Comparison of ENCODE assay signal across 9 cellular contexts in the genomic region with DNA sequence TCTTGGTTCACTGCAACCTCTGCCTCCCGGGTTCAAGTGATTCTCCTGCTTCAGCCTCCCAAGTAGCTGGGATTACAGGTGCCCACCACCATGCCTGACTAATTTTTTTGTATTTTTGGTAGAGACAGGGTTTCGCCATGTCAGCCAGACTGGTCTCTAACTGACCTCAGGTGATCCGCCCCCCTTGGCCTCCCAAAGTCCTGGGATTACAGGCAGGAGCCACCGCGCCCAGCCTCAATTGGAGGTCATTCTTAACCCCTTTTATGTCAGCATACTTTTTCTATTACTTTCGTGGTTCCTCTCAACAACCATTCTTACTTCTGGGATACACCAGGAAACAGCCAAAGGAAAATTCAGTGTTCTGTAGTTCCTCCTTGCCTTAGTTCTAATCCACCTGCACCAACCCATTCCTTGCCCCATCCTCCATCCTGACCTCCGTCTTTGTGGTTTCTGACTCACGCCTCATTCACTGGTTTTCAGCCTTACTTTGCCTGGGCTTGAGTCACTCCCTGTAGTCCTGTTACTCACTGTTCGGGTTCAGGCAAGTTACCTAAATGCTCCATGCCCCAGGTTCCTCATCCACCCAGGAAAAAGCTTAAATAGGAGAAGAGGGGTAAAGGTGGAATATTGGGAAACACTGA. TPM values are rescaled to one million over a fixed set of nuclear protein-coding genes. Genes with fewer than 3 reads are reported as not detected.
A peak's percentile ranks its signal among the peaks of the same experiment; 100 is the strongest.
DNase-seq lines count a peak whose midpoint lies in the region; FAIRE-seq and TF ChIP-seq lines count a peak whose summit lies in the region.
"Had no signal": no experiment of that assay in that cellular context is flagged by ENCODE, and none has a peak within 500 bp of the region (broad histone marks: within the 10 kb centered on the region; RNA-seq: fewer than 3 reads in every experiment).

No MANE protein-coding gene starts in this region.

- H3K9me3 ChIP-seq in breast epithelium (no peaks in the 10 kb centered on the region), endothelial cell of umbilical vein (replicated peaks; ENCODE audit: control insufficient read depth, insufficient read depth, low read length) (no peaks in the 10 kb centered on the region), suprapubic skin (no peaks in the 10 kb centered on the region)

- POLR2A ChIA-PET in MCF 10A (lab: Yijun Ruan, JAX) (interaction anchor here (0.9 to 12.2 kb wide), 8 partner anchors 8 to 173 kb away, joined by 3 to 271 read pairs (median 8); a partner anchor contains a TSS), endothelial cell of umbilical vein (lab: Charles Lee) (no interaction called here)

- DNase-seq in MCF 10A (ENCODE audit: unreplicated experiment): peak; percentile 98
- no peak for DNase-seq in breast epithelium (ENCODE audit: low spot score in 2 of 2)
- peak; percentile 73 for DNase-seq in NB4 (ENCODE audit: low read depth)
- peak; percentile 70 for DNase-seq in endothelial cell of umbilical vein (ENCODE audit: low read depth, low spot score)
- no peak for DNase-seq in suprapubic skin (ENCODE audit: low spot score in 2 of 2)
- DNase-seq in NCI-H1417 (lab: John Stamatoyannopoulos, UW): no peak
- no peak for DNase-seq in activated CD8-positive, alpha-beta memory T cell treated with anti-CD3 and anti-CD28 coated beads for 24 hours
- no peak for DNase-seq in NCI-H2171 treated with DMSO at 0.1 percent for 48 hours (lab: John Stamatoyannopoulos, UW)
- DNase-seq: DMS79 treated with DMSO at 0.1 percent for 48 hours had no signal

- H3K27me3 Mint-ChIP-seq in MCF 10A (ENCODE audit: insufficient read depth, unreplicated experiment): no peaks in the 10 kb centered on the region

- H3K36me3 Mint-ChIP-seq in MCF 10A (ENCODE audit: insufficient read depth, unreplicated experiment): peaks cover 11% of the 10 kb centered on the region

- intact Hi-C loops in MCF 10A (cut with micrococcal nuclease): no loop called here
- intact Hi-C loops in breast epithelium (cut with DNase I; ENCODE audit: low total_unique reads): no loop called here
- intact Hi-C loops in endothelial cell of umbilical vein (cut with micrococcal nuclease): no loop called here

- H3K27me3 ChIP-seq in breast epithelium (no peaks in the 10 kb centered on the region), endothelial cell of umbilical vein (ENCODE audit: control insufficient read depth in 2 of 2, insufficient read depth in 2 of 2, low read length in 2 of 2) (no peaks in the 10 kb centered on the region), suprapubic skin (no peaks in the 10 kb centered on the region)

- peak overlapping the region; percentile 69 for H3K27ac Mint-ChIP-seq in MCF 10A (ENCODE audit: low read depth, unreplicated experiment)

- 81% methylated on average over 9 of the region's 9 CpGs for WGBS in suprapubic skin

- no peaks in the 10 kb centered on the region for H3K9me1 ChIP-seq in endothelial cell of umbilical vein (replicated peaks; ENCODE audit: control insufficient read depth, extremely low read depth, insufficient read depth, low read length)

- dilution Hi-C loops in endothelial cell of umbilical vein (cut with MboI; ENCODE audit: extremely low pct_ligation_motif_present, low sequenced_read_pairs): no loop called here

- no peak overlapping the region for H3K4me3 ChIP-seq in breast epithelium
- no peak overlapping the region for H3K4me3 ChIP-seq in NB4 (ENCODE audit: low read depth, low read length)
- no peak overlapping the region for H3K4me3 ChIP-seq in endothelial cell of umbilical vein (replicated peaks in 1 of 3; ENCODE audit: insufficient read depth in 1 of 3, low read depth in 1 of 3, low read length in 3 of 3)
- no peak overlapping the region for H3K4me3 ChIP-seq in suprapubic skin

- H3K9me3 Mint-ChIP-seq in MCF 10A (ENCODE audit: unreplicated experiment): no peaks in the 10 kb centered on the region

- H3K79me2 ChIP-seq in endothelial cell of umbilical vein (ENCODE audit: control insufficient read depth, insufficient read depth, low read length): no peaks in the 10 kb centered on the region

- H4K20me1 ChIP-seq in endothelial cell of umbilical vein (replicated peaks; ENCODE audit: control insufficient read depth, extremely low read depth, insufficient read depth, low read length): no peaks in the 10 kb centered on the region

- peak overlapping the region; percentile 6 for H3K4me3 Mint-ChIP-seq in MCF 10A (ENCODE audit: unreplicated experiment)

- no peak overlapping the region for H2AFZ ChIP-seq in endothelial cell of umbilical vein (ENCODE audit: low read depth, low read length)

- H3K4me1 Mint-ChIP-seq in MCF 10A (ENCODE audit: insufficient read depth, unreplicated experiment): peaks cover 24% of the 10 kb centered on the region

- no peak for TF ChIP-seq EP300 in suprapubic skin (IDR thresholded peaks at IDR 0.05)

- no peak overlapping the region for H3K27ac ChIP-seq in breast epithelium
- no peak overlapping the region for H3K27ac ChIP-seq in endothelial cell of umbilical vein (ENCODE audit: insufficient read depth, low read depth, low read length)
- peak overlapping the region; percentile 53 for H3K27ac ChIP-seq in suprapubic skin

- H3K36me3 ChIP-seq in breast epithelium (no peaks in the 10 kb centered on the region), endothelial cell of umbilical vein (ENCODE audit: control insufficient read depth in 2 of 2, extremely low read depth in 1 of 2, insufficient read depth in 2 of 2, low read length in 2 of 2) (no peaks in the 10 kb centered on the region), suprapubic skin (no peaks in the 10 kb centered on the region)

- TF ChIP-seq POLR2A in breast epithelium (IDR thresholded peaks at IDR 0.05): no peak
- TF ChIP-seq POLR2A in NB4 (IDR thresholded peaks at IDR 0.05; ENCODE audit: extremely low read depth, insufficient read length): no peak
- TF ChIP-seq POLR2A in endothelial cell of umbilical vein (IDR thresholded peaks at IDR 0.05; ENCODE audit: low read depth, low read length): no peak
- no peak for TF ChIP-seq POLR2A in suprapubic skin (IDR thresholded peaks at IDR 0.05)

- no peak overlapping the region for H3K9ac ChIP-seq in endothelial cell of umbilical vein (replicated peaks; ENCODE audit: extremely low read depth, insufficient read depth, low read length)

- no peak for TF ChIP-seq CTCF in MCF 10A (IDR thresholded peaks at IDR 0.05; ENCODE audit: unreplicated experiment)
- no peak for TF ChIP-seq CTCF in breast epithelium (IDR thresholded peaks at IDR 0.05)
- no peak for TF ChIP-seq CTCF in NB4 (IDR thresholded peaks at IDR 0.05; ENCODE audit: low read depth, low read length)
- no peak for TF ChIP-seq CTCF in endothelial cell of umbilical vein (IDR thresholded peaks at IDR 0.05; ENCODE audit: extremely low read depth in 1 of 2, insufficient read depth in 1 of 2, low read depth in 1 of 2, low read length in 2 of 2)
- no peak for TF ChIP-seq CTCF in suprapubic skin (IDR thresholded peaks at IDR 0.05)

- BruUV-seq in MCF 10A (replicated peaks; lab: Mats Ljungman, UMichigan) (no TSS peak), endothelial cell of umbilical vein (replicated peaks; lab: Mats Ljungman, UMichigan) (no TSS peak)

- no peak overlapping the region for H3K4me2 ChIP-seq in endothelial cell of umbilical vein (ENCODE audit: insufficient read depth, low read length)

- CTCF ChIA-PET in MCF 10A (lab: Yijun Ruan, JAX) (interaction anchor here (0.6 to 1.3 kb wide), 5 partner anchors 8 to 889 kb away, joined by 3 read pairs; no protein-coding TSS in a partner anchor), endothelial cell of umbilical vein (lab: Charles Lee) (interaction anchor here (1.1 to 1.4 kb wide), 2 partner anchors 35 to 55 kb away, joined by 3 to 4 read pairs; no protein-coding TSS in a partner anchor)

- FAIRE-seq in endothelial cell of umbilical vein (lab: Jason Lieb, UNC): peak; percentile 98

- no peaks in the 10 kb centered on the region for H3K4me1 ChIP-seq in breast epithelium
- peaks cover 16% of the 10 kb centered on the region for H3K4me1 ChIP-seq in endothelial cell of umbilical vein (ENCODE audit: control insufficient read depth, extremely low read depth, insufficient read depth, low read length)
- H3K4me1 ChIP-seq in suprapubic skin: peaks cover 7% of the 10 kb centered on the region

TF ChIP-seq in endothelial cell of umbilical vein, 7 proteins besides CTCF, POLR2A, EP300 and RAD21 (continues in another document):
- peak; percentile 98 for TF ChIP-seq FOS (IDR thresholded peaks at IDR 0.05; ENCODE audit: borderline replicate concordance, insufficient read depth, low read length)
- TF ChIP-seq, protein P1, sequence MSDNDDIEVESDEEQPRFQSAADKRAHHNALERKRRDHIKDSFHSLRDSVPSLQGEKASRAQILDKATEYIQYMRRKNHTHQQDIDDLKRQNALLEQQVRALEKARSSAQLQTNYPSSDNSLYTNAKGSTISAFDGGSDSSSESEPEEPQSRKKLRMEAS (IDR thresholded peaks at IDR 0.05; ENCODE audit: insufficient read depth, insufficient read length): no peak
- peak; percentile 46 for TF ChIP-seq JUN (IDR thresholded peaks at IDR 0.05; ENCODE audit: borderline replicate concordance, insufficient read depth, insufficient read length, low read depth)
- TF ChIP-seq EZH2 (IDR thresholded peaks at IDR 0.05; ENCODE audit: borderline replicate concordance, low read depth, low read length, severe bottlenecking): no peak

RNA-seq across cellular contexts. Expression of a gene that starts 12.9 kb away (rescaled TPM):
- 43.9 and 55.8 TPM in 2 replicates for total RNA-seq in MCF 10A (2022)
- 10 to 100 TPM; 16.5 to 23.6 (median 17.7) TPM for total RNA-seq in breast epithelium
- 74.5 and 78.6 TPM in 2 replicates for total RNA-seq in endothelial cell of umbilical vein
- polyA plus RNA-seq in endothelial cell of umbilical vein: 16.1 and 21.5 TPM in 2 replicates
- 19.8 and 20.6 TPM in 2 replicates for polyA plus RNA-seq in endothelial cell of umbilical vein (2011; cell fraction: cytosol; rRNA removed)
- polyA plus RNA-seq in endothelial cell of umbilical vein (2011; cell fraction: nucleus; rRNA removed): 20.5 and 20.7 TPM in 2 replicates
- 34.1 and 55.5 TPM in 2 replicates for polyA plus RNA-seq in endothelial cell of umbilical vein (2012)
- 34.3 and 40.4 TPM in 2 replicates for polyA minus RNA-seq in endothelial cell of umbilical vein
- 9.3 TPM for polyA minus RNA-seq in endothelial cell of umbilical vein (2011; cell fraction: cytosol; rRNA and poly(A)+ RNA removed)
- 62.3 and 75.3 TPM in 2 replicates for polyA minus RNA-seq in endothelial cell of umbilical vein (2011; cell fraction: nucleus; rRNA and poly(A)+ RNA removed)
- 10 to 100 TPM; 19.9 to 34.1 (median 30.7) TPM for total RNA-seq in suprapubic skin

RNA-seq across cellular contexts. Expression of a gene that starts 29.9 kb away (rescaled TPM):
- total RNA-seq in MCF 10A (2022) (29.6 and 31.7 TPM in 2 replicates), breast epithelium (10 to 100 TPM; 11.6 to 21.6 (median 15.0) TPM), endothelial cell of umbilical vein (26.7 and 29.1 TPM in 2 replicates), suprapubic skin (10 to 100 TPM; 13.9 to 33.3 (median 18.3) TPM)
- 22.7 and 23.1 TPM in 2 replicates for polyA plus RNA-seq in endothelial cell of umbilical vein
- polyA plus RNA-seq in endothelial cell of umbilical vein (2011; cell fraction: cytosol; rRNA removed): 16.6 and 24.4 TPM in 2 replicates
- 36.8 and 37.9 TPM in 2 replicates for polyA plus RNA-seq in endothelial cell of umbilical vein (2011; cell fraction: nucleus; rRNA removed)
- 24.0 and 26.5 TPM in 2 replicates for polyA plus RNA-seq in endothelial cell of umbilical vein (2012)
- 14.5 and 16.4 TPM in 2 replicates for polyA minus RNA-seq in endothelial cell of umbilical vein
- 9.8 TPM for polyA minus RNA-seq in endothelial cell of umbilical vein (2011; cell fraction: cytosol; rRNA and poly(A)+ RNA removed)
- 25.7 and 39.7 TPM in 2 replicates for polyA minus RNA-seq in endothelial cell of umbilical vein (2011; cell fraction: nucleus; rRNA and poly(A)+ RNA removed)

Comparison
In these comparisons a context has a peak if more than half of its experiments do, and no peak if none do; other contexts are left out.
1. DNase-seq: peak in MCF 10A (single experiment), NB4 (single experiment) and endothelial cell of umbilical vein (single experiment); none in breast epithelium (0 of 2), suprapubic skin (0 of 2), NCI-H1417 (0 of 3), activated CD8-positive, alpha-beta memory T cell treated with anti-CD3 and anti-CD28 coated beads for 24 hours (single experiment) and NCI-H2171 treated with DMSO at 0.1 percent for 48 hours (single experiment).